20 cellular contexts compared by ENCODE assay signal in the genomic region with DNA sequence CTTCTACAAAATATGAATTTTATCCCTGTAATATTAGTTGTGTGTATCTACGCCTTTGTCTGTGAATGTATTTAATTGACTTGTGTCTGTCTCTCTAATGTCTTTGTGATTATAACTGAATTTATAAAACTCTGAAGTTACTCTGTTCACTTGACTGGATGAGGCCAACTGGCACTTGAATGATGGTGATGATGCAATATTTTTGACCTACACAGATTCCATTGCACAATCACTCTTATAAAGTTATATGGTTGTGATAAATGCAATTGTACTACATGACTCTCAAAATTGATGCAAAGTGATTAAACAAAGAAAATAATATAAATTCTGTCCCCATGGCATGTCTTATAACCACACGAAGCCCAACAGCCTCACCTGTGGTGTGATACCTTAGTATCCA.
"Had no signal": no experiment of that assay in that cellular context is flagged by ENCODE, and none has a peak within 500 bp of the region (broad histone marks: within the 10 kb centered on the region; RNA-seq: fewer than 3 reads in every experiment).

No MANE protein-coding gene starts in this region.

- H3K79me2 ChIP-seq: hepatocyte had no signal

- H3K27me3 ChIP-seq: adrenal gland, esophagus squamous epithelium, hepatocyte, neural progenitor cell, testis, vagina had no signal

- H3K9me3 ChIP-seq: adrenal gland, esophagus squamous epithelium, testis, vagina had no signal

- H3K27ac ChIP-seq: adrenal gland, coronary artery, esophagus squamous epithelium, hepatocyte, left ventricle myocardium inferior, neural progenitor cell, spleen, testis, vagina had no signal

- H2AFZ ChIP-seq: hepatocyte, neural progenitor cell had no signal

- ATAC-seq: naive thymus-derived CD8-positive, alpha-beta T cell; WTC11 had no signal

- H3K4me1 ChIP-seq: adrenal gland, esophagus squamous epithelium, left ventricle myocardium inferior, neural progenitor cell, spleen, testis, vagina had no signal

- H3K36me3 ChIP-seq: adrenal gland, esophagus squamous epithelium, left ventricle myocardium inferior, neural progenitor cell, spleen, vagina had no signal

- H3K4me2 ChIP-seq: hepatocyte, neural progenitor cell had no signal

- H3K9ac ChIP-seq: neural progenitor cell had no signal

- DNase-seq: activated gamma-delta T cell treated with Interleukin-2 at 50 U/mL for 16 hours; activated T-cell treated with anti-CD3 and anti-CD28 coated beads, Interleukin-2, amount 50 U/mL, for 1 hour; adrenal gland; cerebellar nuclear complex; esophagus squamous epithelium; foreskin melanocyte; left ventricle myocardium inferior; mammary epithelial cell; naive thymus-derived CD8-positive, alpha-beta T cell; spleen; stimulated activated CD4-positive, alpha-beta T cell treated with anti-CD3 and anti-CD28 coated beads, Interleukin-4, amount 100 ng/mL, for 1 hour; stimulated activated naive CD4-positive, alpha-beta T cell; testis; trophoblast cell had no signal

- FAIRE-seq: astrocyte had no signal

- H3K4me3 ChIP-seq: adrenal gland, coronary artery, esophagus squamous epithelium, hepatocyte, left ventricle myocardium inferior, neural progenitor cell, spleen, testis, vagina had no signal
